In genomic region chr6:115091461-115091860, GRCh38 we compare ENCODE assay signal across 20 cellular contexts.
"Had no signal": no experiment of that assay in that cellular context is flagged by ENCODE, and none has a peak within 500 bp of the region (broad histone marks: within the 10 kb centered on the region; RNA-seq: fewer than 3 reads in every experiment).

No MANE protein-coding gene starts in this region.

- H3K36me3 ChIP-seq: brain microvascular endothelial cell, suprapubic skin, transverse colon, uterus had no signal

- H3K27ac ChIP-seq: brain microvascular endothelial cell, coronary artery, psoas muscle, skin epidermis, suprapubic skin, transverse colon, uterus had no signal

- H3K27me3 ChIP-seq: brain microvascular endothelial cell, suprapubic skin, transverse colon, uterus had no signal

- DNase-seq: activated CD4-positive, alpha-beta memory T cell treated with anti-CD3 and anti-CD28 coated beads for 36 hours; activated CD4-positive, alpha-beta T cell treated with anti-CD3 and anti-CD28 coated beads for 4 hours; activated T-cell treated with anti-CD3 and anti-CD28 coated beads for 4 hours; amygdala; brain microvascular endothelial cell; immature natural killer cell; kidney glomerular epithelial cell; left ventricle myocardium superior; psoas muscle; right cardiac atrium; stimulated activated CD4-positive, alpha-beta T cell treated with anti-CD3 and anti-CD28 coated beads, Interleukin-15, amount 100 ng/mL, for 24 hours; stimulated activated CD4-positive, alpha-beta T cell treated with anti-CD3 and anti-CD28 coated beads, Interleukin-2, amount 100 ng/mL, for 48 hours; stimulated activated naive CD8-positive, alpha-beta T cell treated with anti-CD3 and anti-CD28 coated beads, Interleukin-15, amount 100 ng/mL, for 72 hours; transverse colon; uterus had no signal

- H3K9me3 ChIP-seq: psoas muscle, suprapubic skin, uterus had no signal

- H3K4me1 ChIP-seq: psoas muscle, suprapubic skin, transverse colon, uterus had no signal

- H3K4me3 ChIP-seq: coronary artery, psoas muscle, skin epidermis, suprapubic skin, transverse colon, uterus had no signal

- ATAC-seq: esophagus mucosa; left ventricle myocardium superior; psoas muscle; right cardiac atrium; stimulated activated naive CD8-positive, alpha-beta T cell treated with anti-CD3 and anti-CD28 coated beads, Interleukin-15, amount 100 ng/mL, for 72 hours; WTC11 had no signal
